In the genomic region with DNA sequence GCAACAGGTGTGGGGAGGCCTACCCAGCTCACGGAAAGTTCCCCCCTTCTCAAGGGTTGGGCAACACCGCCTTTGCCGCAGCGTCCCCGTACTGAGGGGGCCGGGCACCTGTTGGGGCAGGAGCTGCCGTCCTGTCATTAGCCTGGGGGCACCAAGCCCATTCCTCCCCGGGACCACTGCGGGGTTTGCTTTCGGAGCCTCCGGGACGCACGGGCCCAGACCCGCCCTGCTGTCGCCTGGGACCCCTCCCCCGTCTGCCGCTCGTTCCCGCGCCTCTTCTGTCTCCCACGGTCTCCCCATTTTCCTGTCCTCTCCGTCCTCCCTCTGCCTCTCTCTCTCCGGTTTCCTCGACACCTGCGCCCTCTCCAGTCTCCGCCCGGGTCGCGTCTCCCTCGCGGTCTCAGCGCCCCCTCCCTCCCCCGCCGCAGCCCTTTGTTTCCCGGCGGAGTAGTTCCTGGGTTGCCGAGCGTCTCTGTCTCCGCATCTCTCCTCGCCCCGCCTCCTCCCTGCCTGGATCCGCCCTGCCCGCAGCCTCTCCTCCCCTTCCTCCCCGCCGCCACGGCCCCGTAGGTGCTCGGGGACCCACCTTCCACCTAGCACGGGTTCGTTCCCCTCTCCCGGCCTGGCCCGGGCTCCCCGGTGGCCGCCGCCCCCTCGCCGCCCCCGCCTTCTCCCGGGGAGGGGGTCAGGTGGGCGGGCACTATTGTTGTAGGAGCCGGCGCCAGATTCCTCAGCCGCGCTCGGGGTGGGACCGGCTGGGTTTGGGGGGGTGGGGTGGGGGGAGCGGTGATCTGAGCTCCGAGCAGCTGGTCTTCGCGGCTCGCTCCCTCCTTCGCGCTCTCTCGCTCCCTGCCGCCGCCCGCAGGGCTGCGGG, we compare ENCODE assay signal across 8 cellular contexts. TPM values are rescaled to one million over a fixed set of nuclear protein-coding genes. Genes with fewer than 3 reads are reported as not detected.
DNase-seq lines count a peak whose midpoint lies in the region; TF ChIP-seq lines count a peak whose summit lies in the region.

TSS of gene CACNB3 (plus strand) at position 540 of the 874 bp plus-strand sequence. CDS start 434 bp downstream, outside the sequence.

- WGBS in urinary bladder: under 1% methylated on average over 78 of the region's 78 CpGs

- peak within 1 kb of the TSS; percentile 76 for H3K4me3 ChIP-seq in Karpas-422 (ENCODE audit: low read length)
- peak within 1 kb of the TSS; percentile 63 for H3K4me3 ChIP-seq in SU-DHL-6 (ENCODE audit: insufficient read depth, low read length, poor library complexity, severe bottlenecking)
- peak within 1 kb of the TSS; percentile 84 for H3K4me3 ChIP-seq in left ventricle myocardium inferior
- peak within 1 kb of the TSS; percentile 71 for H3K4me3 ChIP-seq in urinary bladder (ENCODE audit: low read depth, low read length)

- intact Hi-C loops in left ventricle myocardium inferior (cut with micrococcal nuclease): no loop called here

- 0 out of 2 replicates have a peak, but pooled peaks cover 6% of the 10 kb centered on the region for H4K20me1 ChIP-seq in Karpas-422 (ENCODE audit: insufficient read depth, low read depth, low read length)
- no peaks in the 10 kb centered on the region for H4K20me1 ChIP-seq in SU-DHL-6 (ENCODE audit: low read depth, low read length)

- H3K9me2 ChIP-seq in Karpas-422 (replicated peaks; ENCODE audit: insufficient read depth, low read length) (no peaks in the 10 kb centered on the region), SU-DHL-6 (replicated peaks; ENCODE audit: insufficient read depth, low read length) (no peaks in the 10 kb centered on the region)

- H3K9ac ChIP-seq in Karpas-422 (ENCODE audit: low read length) (peak within 1 kb of the TSS; percentile 72), SU-DHL-6 (ENCODE audit: low read length) (peak within 1 kb of the TSS; percentile 61)

- H3K4me1 ChIP-seq in Karpas-422 (ENCODE audit: low read length) (peaks cover 39% of the 10 kb centered on the region), left ventricle myocardium inferior (peaks cover 51% of the 10 kb centered on the region), urinary bladder (ENCODE audit: insufficient read depth) (no peaks in the 10 kb centered on the region)

- H3K27ac ChIP-seq in Karpas-422 (ENCODE audit: low read length): no peak within 1 kb of the TSS
- H3K27ac ChIP-seq in SU-DHL-6 (ENCODE audit: low read depth, low read length): no peak within 1 kb of the TSS
- peak within 1 kb of the TSS; percentile 53 for H3K27ac ChIP-seq in left ventricle myocardium inferior (replicated peaks)
- no peak within 1 kb of the TSS for H3K27ac ChIP-seq in urinary bladder (ENCODE audit: low read depth)

- peak within 1 kb of the TSS; percentile 81; the same call in 1 of the 2 replicates for H2AFZ ChIP-seq in Karpas-422 (ENCODE audit: low read length)
- peak within 1 kb of the TSS; percentile 75 for H2AFZ ChIP-seq in SU-DHL-6 (ENCODE audit: low read depth, low read length, severe bottlenecking)

- DNase-seq in Karpas-422 (peak; percentile 85), left ventricle myocardium inferior (peak; percentile 78), pulmonary artery endothelial cell (ENCODE audit: low read depth, low spot score) (no peak), medulla oblongata (ENCODE audit: extremely low spot score) (no peak)
- peak; percentile 55 for DNase-seq in activated naive CD8-positive, alpha-beta T cell treated with anti-CD3 and anti-CD28 coated beads, Interleukin-2, amount 50 U/mL, for 16 hours (ENCODE audit: low read depth, low spot score)

- H3K27me3 ChIP-seq in Karpas-422 (ENCODE audit: low read length) (0 out of 2 replicates have a peak, but pooled peaks cover 7% of the 10 kb centered on the region), SU-DHL-6 (ENCODE audit: low read length) (no peaks in the 10 kb centered on the region), left ventricle myocardium inferior (ENCODE audit: low read depth) (no peaks in the 10 kb centered on the region)

- H3F3A ChIP-seq in SU-DHL-6 (ENCODE audit: insufficient read depth): peaks cover 15% of the 10 kb centered on the region

- no peaks in the 10 kb centered on the region for H3K9me3 ChIP-seq in Karpas-422 (ENCODE audit: low read length)
- H3K9me3 ChIP-seq in SU-DHL-6 (ENCODE audit: insufficient read depth, low read length): no peaks in the 10 kb centered on the region
- H3K9me3 ChIP-seq in left ventricle myocardium inferior (replicated peaks): no peaks in the 10 kb centered on the region

- TF ChIP-seq CTCF in SU-DHL-6 (IDR thresholded peaks at IDR 0.05; ENCODE audit: insufficient read depth, low read length, poor library complexity, severe bottlenecking) (no peak), left ventricle myocardium inferior (IDR thresholded peaks at IDR 0.05; ENCODE audit: borderline replicate concordance) (no peak)

- no peaks in the 10 kb centered on the region for H3K79me2 ChIP-seq in Karpas-422 (ENCODE audit: low read length)
- no peaks in the 10 kb centered on the region for H3K79me2 ChIP-seq in SU-DHL-6 (ENCODE audit: insufficient read depth, low read length)

- H3K36me3 ChIP-seq in Karpas-422 (ENCODE audit: insufficient read depth, low read length): no peaks in the 10 kb centered on the region
- no peaks in the 10 kb centered on the region for H3K36me3 ChIP-seq in SU-DHL-6 (ENCODE audit: low read length)
- no peaks in the 10 kb centered on the region for H3K36me3 ChIP-seq in left ventricle myocardium inferior
- no peaks in the 10 kb centered on the region for H3K36me3 ChIP-seq in urinary bladder (ENCODE audit: insufficient read depth)

- TF ChIP-seq POLR2A in GM10847 (IDR thresholded peaks at IDR 0.05; ENCODE audit: extremely low read depth, insufficient read length): peak; percentile 22

- peak within 1 kb of the TSS; percentile 88 for H3K4me2 ChIP-seq in Karpas-422 (ENCODE audit: low read depth, low read length, poor library complexity, severe bottlenecking)
- peak within 1 kb of the TSS; percentile 83 for H3K4me2 ChIP-seq in SU-DHL-6 (ENCODE audit: low read depth, low read length, poor library complexity, severe bottlenecking)

RNA-seq across cellular contexts. Expression of gene CACNB3, which starts in this region (rescaled TPM):
- 3.1 and 6.7 TPM in 2 replicates for total RNA-seq in Karpas-422 (2014; rRNA removed; shearing (Covaris generic); ENCODE audit: low replicate concordance)
- total RNA-seq in left ventricle myocardium inferior: 4.8 TPM
- total RNA-seq in pulmonary artery endothelial cell: 18.7 and 20.9 TPM in 2 replicates
- total RNA-seq in urinary bladder: 15.1 TPM
- polyA plus RNA-seq in urinary bladder: 22.2 TPM

Comparison
In these comparisons a context has a peak if more than half of its experiments do, and no peak if none do; other contexts are left out.
1. DNase-seq: peak in Karpas-422 (single experiment), activated naive CD8-positive, alpha-beta T cell treated with anti-CD3 and anti-CD28 coated beads, Interleukin-2, amount 50 U/mL, for 16 hours (single experiment) and left ventricle myocardium inferior (single experiment); none in pulmonary artery endothelial cell (single experiment) and medulla oblongata (single experiment).
2. Peak in every context shown above with its lines, with median percentiles within 50 percentile points of each other: H3K4me3 ChIP-seq.